In genomic region chr16:68369697-68370096, GRCh38 we compare ENCODE assay signal across 10 cellular contexts. TPM values are rescaled to one million over a fixed set of nuclear protein-coding genes. Genes with fewer than 3 reads are reported as not detected.
DNase-seq lines count a peak whose midpoint lies in the region; ATAC-seq and TF ChIP-seq lines count a peak whose summit lies in the region.
"Had no signal": no experiment of that assay in that cellular context is flagged by ENCODE, and none has a peak within 500 bp of the region (broad histone marks: within the 10 kb centered on the region; RNA-seq: fewer than 3 reads in every experiment).

No MANE protein-coding gene starts in this region.

- no peak overlapping the region for H4K8ac ChIP-seq in trophoblast cell (ENCODE audit: low read depth, low read length)

- H2BK120ac ChIP-seq in trophoblast cell (ENCODE audit: insufficient read depth, low read length, poor library complexity) = no peak overlapping the region

- H3K23ac ChIP-seq in trophoblast cell (ENCODE audit: low read length) = no peak overlapping the region

- H2AK5ac ChIP-seq in trophoblast cell (ENCODE audit: low read length) = no peak overlapping the region

- no peak overlapping the region for H3K4me3 Mint-ChIP-seq in Calu3 (ENCODE audit: low read depth, unreplicated experiment)

- H3K4me1 ChIP-seq in trophoblast cell (ENCODE audit: control insufficient read depth in 1 of 2, insufficient read depth in 2 of 2, low read length in 2 of 2) = peaks cover 3 to 5% of the 10 kb centered on the region in 2 experiments
- H3K4me1 ChIP-seq: esophagus muscularis mucosa, psoas muscle had no signal

- BruUV-seq in Calu3 (replicated peaks; lab: Mats Ljungman, UMichigan) = no TSS peak

- no peak overlapping the region for H3K18ac ChIP-seq in trophoblast cell (ENCODE audit: low read length)

- H3K4me2 ChIP-seq in trophoblast cell (ENCODE audit: low read length) = no peak overlapping the region

- CTCF ChIA-PET in Calu3 (lab: Charles Lee) = interaction anchor here (0.7 kb wide), 2 partner anchors 108 to 383 kb away, joined by 3 read pairs; no protein-coding TSS in a partner anchor

- no CpG with 5 or more reads among the region's 8 CpGs for WGBS in trophoblast cell (ENCODE audit: extremely low coverage, insufficient coverage, insufficient read length)

- H3K27me3 ChIP-seq in GM06990 (replicated peaks; ENCODE audit: control insufficient read depth, insufficient read depth, low read length) (no peaks in the 10 kb centered on the region; the same call in 1 of the 2 replicates), trophoblast cell (ENCODE audit: insufficient read depth, low read length) (no peaks in the 10 kb centered on the region)

- no peak overlapping the region for H2BK12ac ChIP-seq in trophoblast cell (ENCODE audit: low read length)

- H3K36me3 ChIP-seq in GM06990 (ENCODE audit: control insufficient read depth, insufficient read depth, low read length) (no peaks in the 10 kb centered on the region), trophoblast cell (ENCODE audit: control insufficient read depth in 1 of 2, insufficient read depth in 2 of 2, low read length in 2 of 2) (no peaks in the 10 kb centered on the region)
- H3K36me3 ChIP-seq: esophagus muscularis mucosa had no signal

- H3K9me3 Mint-ChIP-seq in Calu3 (ENCODE audit: low read depth, unreplicated experiment) = no peaks in the 10 kb centered on the region

- H3K27ac ChIP-seq in trophoblast cell (ENCODE audit: low read depth, low read length) = no peak overlapping the region
- H3K27ac ChIP-seq: esophagus muscularis mucosa, psoas muscle had no signal

- no peak overlapping the region for H3K27ac Mint-ChIP-seq in Calu3 (ENCODE audit: unreplicated experiment)

- H3K14ac ChIP-seq in trophoblast cell (ENCODE audit: low read length) = no peak overlapping the region

- no peaks in the 10 kb centered on the region for H3K79me2 ChIP-seq in trophoblast cell (ENCODE audit: control insufficient read depth, insufficient read depth, low read length, poor library complexity)

- no peak overlapping the region for H2AFZ ChIP-seq in trophoblast cell (ENCODE audit: insufficient read depth, low read length, poor library complexity)

- no peak overlapping the region for H4K91ac ChIP-seq in trophoblast cell (ENCODE audit: low read depth, low read length)

- H3K9ac ChIP-seq in trophoblast cell (ENCODE audit: low read length) = no peak overlapping the region

- no peaks in the 10 kb centered on the region for H3K4me1 Mint-ChIP-seq in Calu3 (ENCODE audit: low read depth, unreplicated experiment)

- no peak overlapping the region for H3K4me3 ChIP-seq in GM06990 (replicated peaks; ENCODE audit: low read depth, low read length)
- H3K4me3 ChIP-seq in trophoblast cell (ENCODE audit: low read depth, low read length) = no peak overlapping the region
- H3K4me3 ChIP-seq: esophagus muscularis mucosa, psoas muscle had no signal

- peaks cover 71% of the 10 kb centered on the region for H3K27me3 Mint-ChIP-seq in Calu3 (ENCODE audit: unreplicated experiment)

- DNase-seq in GM06990 (ENCODE audit: extremely low read depth, insufficient read length) (peak; percentile 63), KG1 (lab: John Stamatoyannopoulos, UW) (peak; percentile 15), trophoblast cell (no peak), Calu3 (no peak), posterior vena cava (ENCODE audit: low spot score) (no peak)
- DNase-seq in central memory CD4-positive, alpha-beta T cell = peak; percentile 21

- ATAC-seq in GM19463 (IDR thresholded peaks at IDR 0.05; ENCODE audit: unreplicated experiment) = peak; percentile 71
- no peak for ATAC-seq in HG02970 (IDR thresholded peaks at IDR 0.05; ENCODE audit: low FRiP score, unreplicated experiment)

- H3K79me1 ChIP-seq in trophoblast cell (ENCODE audit: low read length) = no peaks in the 10 kb centered on the region

- no peak overlapping the region for H4K12ac ChIP-seq in trophoblast cell (ENCODE audit: low read depth, low read length)

- H3K36me3 Mint-ChIP-seq in Calu3 (ENCODE audit: insufficient read depth, unreplicated experiment) = peaks cover 10% of the 10 kb centered on the region

- peaks cover 2% of the 10 kb centered on the region for H3K9me3 ChIP-seq in trophoblast cell (ENCODE audit: insufficient read depth, low read depth, low read length)
- H3K9me3 ChIP-seq: esophagus muscularis mucosa, psoas muscle had no signal

- intact Hi-C loops in Calu3 (cut with micrococcal nuclease; ENCODE audit: unreplicated experiment) = no loop called here
- intact Hi-C loops in posterior vena cava (cut with DNase I) = no loop called here

- TF ChIP-seq CTCF in GM06990 (IDR thresholded peaks at IDR 0.05; ENCODE audit: insufficient read depth, low read length, poor library complexity, severe bottlenecking) = no peak
- no peak for TF ChIP-seq CTCF in Calu3 (IDR thresholded peaks at IDR 0.05; ENCODE audit: unreplicated experiment)

- no peak overlapping the region for H3K4ac ChIP-seq in trophoblast cell (ENCODE audit: low read depth, low read length)

- no peak overlapping the region for H2BK5ac ChIP-seq in trophoblast cell (ENCODE audit: low read depth, low read length, poor library complexity)

RNA-seq across cellular contexts. Expression of gene PRMT7, which starts 58.9 kb away (rescaled TPM):
- polyA plus RNA-seq in trophoblast cell (2013) = 32.7 and 33.3 TPM in 2 replicates
- 49.4 and 57.8 TPM in 2 replicates for total RNA-seq in Calu3 (2022)
- 10 to 100 TPM; 18.1 to 22.9 TPM for total RNA-seq in posterior vena cava

RNA-seq across cellular contexts. Expression of gene SLC7A6OS, which starts 59.0 kb away (rescaled TPM):
- 8.8 and 9.9 TPM in 2 replicates for polyA plus RNA-seq in trophoblast cell (2013)
- 28.4 and 34.9 TPM in 2 replicates for total RNA-seq in Calu3 (2022)
- total RNA-seq in posterior vena cava = 10 to 100 TPM in 1 of 2 donors, 1 to 10 TPM in 1; 9.9 to 12.5 TPM

Comparison
In these comparisons a context has a peak if more than half of its experiments do, and no peak if none do; other contexts are left out.
1. DNase-seq: peak in GM06990 (single experiment), KG1 (single experiment) and central memory CD4-positive, alpha-beta T cell (single experiment); none in trophoblast cell (0 of 2), Calu3 (single experiment) and posterior vena cava (single experiment).